ENCODE assay signal across 17 cellular contexts in the genomic region with DNA sequence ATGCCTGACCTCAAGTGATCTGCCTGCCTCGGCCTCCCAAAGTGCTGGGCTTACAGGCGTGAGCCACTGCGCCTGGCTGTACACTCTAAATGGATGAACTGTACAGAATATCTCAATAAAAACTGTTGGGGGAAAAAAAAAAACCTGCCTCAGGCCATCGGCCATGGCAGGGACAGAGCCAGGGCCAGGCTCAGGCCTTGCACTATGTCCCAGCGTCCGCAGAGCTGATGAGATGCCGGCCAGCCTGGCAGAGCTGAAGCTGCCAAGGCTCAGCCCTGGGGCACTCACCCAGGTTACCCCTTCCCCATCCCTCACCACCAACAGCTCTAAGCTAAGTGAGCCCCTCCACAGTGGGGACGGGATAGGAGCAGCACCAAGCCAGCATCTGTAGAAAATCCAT. TPM values are rescaled to one million over a fixed set of nuclear protein-coding genes. Genes with fewer than 3 reads are reported as not detected.
DNase-seq lines count a peak whose midpoint lies in the region; TF ChIP-seq lines count a peak whose summit lies in the region.
"Had no signal": no experiment of that assay in that cellular context is flagged by ENCODE, and none has a peak within 500 bp of the region (broad histone marks: within the 10 kb centered on the region; RNA-seq: fewer than 3 reads in every experiment).

No MANE protein-coding gene starts in this region.

- H3K4me1 ChIP-seq in Peyer's patch (peaks cover 0 to 73% (median 52%) of the 10 kb centered on the region in 4 donors), stomach (peaks cover 70 to 100% (median 98%) of the 10 kb centered on the region in 4 donors)
- peaks cover 74% of the 10 kb centered on the region for H3K4me1 ChIP-seq in effector memory CD4-positive, alpha-beta T cell (ENCODE audit: control insufficient read depth, insufficient read depth, low read length, poor library complexity, severe bottlenecking)

- CTCF ChIA-PET in activated naive CD4-positive, alpha-beta T cell treated with anti-CD3 and anti-CD28 coated beads, Interleukin-2, amount 10 ng/mL, durations not matched to agents 7 days and 5 days (lab: Charles Lee) = interaction anchor here (1.0 to 1.7 kb wide), 2 partner anchors 49 to 165 kb away, joined by 3 to 5 read pairs; no protein-coding TSS in a partner anchor

- TF ChIP-seq CTCF in Peyer's patch (IDR thresholded peaks at IDR 0.05) = no peak
- TF ChIP-seq CTCF in stomach (IDR thresholded peaks at IDR 0.05) = no peak

- no peaks in the 10 kb centered on the region for H3K9me3 Mint-ChIP-seq in activated naive CD4-positive, alpha-beta T cell treated with anti-CD3 and anti-CD28 coated beads, Interleukin-2, amount 10 ng/mL, durations not matched to agents 7 days and 5 days

- H3K27me3 ChIP-seq in Peyer's patch = no peaks in the 10 kb centered on the region
- no peaks in the 10 kb centered on the region for H3K27me3 ChIP-seq in effector memory CD4-positive, alpha-beta T cell (replicated peaks; ENCODE audit: control insufficient read depth, insufficient read depth, low read length, poor library complexity, severe bottlenecking)
- H3K27me3 ChIP-seq in stomach = no peaks in the 10 kb centered on the region

- no peak for DNase-seq in activated naive CD4-positive, alpha-beta T cell treated with anti-CD3 and anti-CD28 coated beads, Interleukin-2, amount 10 ng/mL, durations not matched to agents 7 days and 5 days
- DNase-seq in activated naive CD4-positive, alpha-beta T cell (lab: John Stamatoyannopoulos, UW) = no peak
- no peak for DNase-seq in Peyer's patch
- DNase-seq in effector memory CD4-positive, alpha-beta T cell = no peak
- DNase-seq in stomach = no peak
- DNase-seq in SW480 (ENCODE audit: low spot score) = no peak
- no peak for DNase-seq in cerebellar nuclear complex (lab: John Stamatoyannopoulos, UW)
- no peak for DNase-seq in SKM-1 treated with dmso at 0.1 percent for 144 hours (lab: John Stamatoyannopoulos, UW; ENCODE audit: unreplicated experiment)
- DNase-seq: activated CD4-positive, alpha-beta T cell treated with anti-CD3 and anti-CD28 coated beads for 48 hours; caudate nucleus; DMS 273 treated with DMSO at 0.1 percent for 48 hours; mesenchymal stem cell; NCI-H1436 treated with DMSO at 0.1 percent for 48 hours; NCI-H446 treated with DMSO at 0.1 percent for 48 hours; PC-9; substantia nigra had no signal

- H3K27ac ChIP-seq in Peyer's patch (peak overlapping the region in 3 of 4 donors; percentile 36 to 99 (median 86)), stomach (peak overlapping the region in 4 of 5 donors; percentile 21 to 93 (median 78))
- H3K27ac ChIP-seq in effector memory CD4-positive, alpha-beta T cell (ENCODE audit: insufficient read depth, low read length, poor library complexity, severe bottlenecking) = peak overlapping the region; percentile 88

- peak overlapping the region; percentile 99 for H3K27ac Mint-ChIP-seq in activated naive CD4-positive, alpha-beta T cell treated with anti-CD3 and anti-CD28 coated beads, Interleukin-2, amount 10 ng/mL, durations not matched to agents 7 days and 5 days

- WGBS in stomach, 5 donors = 84 to 93% (median 89%) methylated on average over 7 to 8 of the region's 8 CpGs

- H3K27me3 Mint-ChIP-seq in activated naive CD4-positive, alpha-beta T cell treated with anti-CD3 and anti-CD28 coated beads, Interleukin-2, amount 10 ng/mL, durations not matched to agents 7 days and 5 days = peaks cover under 1% of the 10 kb centered on the region

- H3K4me3 ChIP-seq in Peyer's patch = peak overlapping the region in 1 of 4 donors; percentile 93
- peak overlapping the region; percentile 84 for H3K4me3 ChIP-seq in effector memory CD4-positive, alpha-beta T cell (ENCODE audit: insufficient read depth, low read depth, low read length, poor library complexity, severe bottlenecking)
- H3K4me3 ChIP-seq in stomach = no peak overlapping the region
- H3K4me3 ChIP-seq: PC-9 had no signal

- TF ChIP-seq POLR2A in Peyer's patch (IDR thresholded peaks at IDR 0.05) (no peak), stomach (IDR thresholded peaks at IDR 0.05) (no peak)

- H3K9me3 ChIP-seq in Peyer's patch (no peaks in the 10 kb centered on the region), stomach (no peaks in the 10 kb centered on the region)
- no peaks in the 10 kb centered on the region for H3K9me3 ChIP-seq in effector memory CD4-positive, alpha-beta T cell (ENCODE audit: control insufficient read depth, low read length)

- peaks cover 53% of the 10 kb centered on the region for H3K36me3 Mint-ChIP-seq in activated naive CD4-positive, alpha-beta T cell treated with anti-CD3 and anti-CD28 coated beads, Interleukin-2, amount 10 ng/mL, durations not matched to agents 7 days and 5 days

- no peak for TF ChIP-seq EP300 in stomach (IDR thresholded peaks at IDR 0.05)

- peak overlapping the region; percentile 99 for H3K4me3 Mint-ChIP-seq in activated naive CD4-positive, alpha-beta T cell treated with anti-CD3 and anti-CD28 coated beads, Interleukin-2, amount 10 ng/mL, durations not matched to agents 7 days and 5 days

- intact Hi-C loops in stomach (cut with DNase I; ENCODE audit: low total_unique reads) = no loop called here

- H3K36me3 ChIP-seq in Peyer's patch (peaks cover 0 to 15% (median 0%) of the 10 kb centered on the region in 3 donors), stomach (peaks cover 0 to 17% (median 11%) of the 10 kb centered on the region in 4 donors)
- H3K36me3 ChIP-seq in effector memory CD4-positive, alpha-beta T cell (ENCODE audit: control insufficient read depth, insufficient read depth, low read length) = no peaks in the 10 kb centered on the region

- peaks cover 77% of the 10 kb centered on the region for H3K4me1 Mint-ChIP-seq in activated naive CD4-positive, alpha-beta T cell treated with anti-CD3 and anti-CD28 coated beads, Interleukin-2, amount 10 ng/mL, durations not matched to agents 7 days and 5 days

RNA-seq across cellular contexts. Expression of gene PPP6R1, which starts 6.1 kb away (rescaled TPM):
- total RNA-seq in Peyer's patch = 100 to 1,000 TPM in 2 of 4 donors, 10 to 100 TPM in 2; 71.2 to 123 (median 94.8) TPM
- total RNA-seq in stomach = 100 to 1,000 TPM in 1 of 5 donors, 10 to 100 TPM in 4; 36.9 to 112 (median 79.9) TPM
- polyA plus RNA-seq in stomach = 10 to 100 TPM; 19.5 to 33.6 (median 24.4) TPM

RNA-seq across cellular contexts. Expression of gene TMEM86B, which starts 24.2 kb away (rescaled TPM):
- total RNA-seq in Peyer's patch (10 to 100 TPM in 3 of 4 donors, 1 to 10 TPM in 1; 9.1 to 39.8 (median 15.1) TPM), stomach (10 to 100 TPM in 2 of 5 donors, 1 to 10 TPM in 2, under 1 TPM in 1; 0.29 to 47.8 (median 4.9) TPM)
- 10 to 100 TPM in 2 of 3 donors, 1 to 10 TPM in 1; 9.1 to 12.4 (median 10.4) TPM for polyA plus RNA-seq in stomach

RNA-seq across cellular contexts. Expression of gene HSPBP1, which starts 27.1 kb away (rescaled TPM):
- total RNA-seq in Peyer's patch (10 to 100 TPM; 14.4 to 38.0 (median 25.6) TPM), stomach (10 to 100 TPM in 3 of 5 donors, 1 to 10 TPM in 2; 5.3 to 69.2 (median 14.9) TPM)
- 10 to 100 TPM; 27.5 to 40.2 (median 32.6) TPM for polyA plus RNA-seq in stomach

RNA-seq across cellular contexts. Expression of gene BRSK1, which starts 31.0 kb away (rescaled TPM):
- total RNA-seq in Peyer's patch (1 to 10 TPM in 3 of 4 donors, under 1 TPM in 1; 0.35 to 6.6 (median 3.0) TPM), stomach (10 to 100 TPM in 2 of 5 donors, 1 to 10 TPM in 1, not detected in 2; 5.7 to 67.7 (median 45.1) TPM)
- 1 to 10 TPM; 1.5 to 5.0 (median 2.4) TPM for polyA plus RNA-seq in stomach

RNA-seq across cellular contexts. Expression of gene PTPRH, which starts 43.5 kb away (rescaled TPM):
- 100 to 1,000 TPM in 3 of 4 donors, 10 to 100 TPM in 1; 26.4 to 261 (median 246) TPM for total RNA-seq in Peyer's patch
- total RNA-seq in stomach = 10 to 100 TPM; 34.9 to 83.9 (median 52.5) TPM
- 10 to 100 TPM in 2 of 3 donors, 1 to 10 TPM in 1; 5.3 to 22.5 (median 17.3) TPM for polyA plus RNA-seq in stomach
- total RNA-seq: osteocyte had no signal
